Comparison of ENCODE assay signal across 9 cellular contexts in the genomic region with DNA sequence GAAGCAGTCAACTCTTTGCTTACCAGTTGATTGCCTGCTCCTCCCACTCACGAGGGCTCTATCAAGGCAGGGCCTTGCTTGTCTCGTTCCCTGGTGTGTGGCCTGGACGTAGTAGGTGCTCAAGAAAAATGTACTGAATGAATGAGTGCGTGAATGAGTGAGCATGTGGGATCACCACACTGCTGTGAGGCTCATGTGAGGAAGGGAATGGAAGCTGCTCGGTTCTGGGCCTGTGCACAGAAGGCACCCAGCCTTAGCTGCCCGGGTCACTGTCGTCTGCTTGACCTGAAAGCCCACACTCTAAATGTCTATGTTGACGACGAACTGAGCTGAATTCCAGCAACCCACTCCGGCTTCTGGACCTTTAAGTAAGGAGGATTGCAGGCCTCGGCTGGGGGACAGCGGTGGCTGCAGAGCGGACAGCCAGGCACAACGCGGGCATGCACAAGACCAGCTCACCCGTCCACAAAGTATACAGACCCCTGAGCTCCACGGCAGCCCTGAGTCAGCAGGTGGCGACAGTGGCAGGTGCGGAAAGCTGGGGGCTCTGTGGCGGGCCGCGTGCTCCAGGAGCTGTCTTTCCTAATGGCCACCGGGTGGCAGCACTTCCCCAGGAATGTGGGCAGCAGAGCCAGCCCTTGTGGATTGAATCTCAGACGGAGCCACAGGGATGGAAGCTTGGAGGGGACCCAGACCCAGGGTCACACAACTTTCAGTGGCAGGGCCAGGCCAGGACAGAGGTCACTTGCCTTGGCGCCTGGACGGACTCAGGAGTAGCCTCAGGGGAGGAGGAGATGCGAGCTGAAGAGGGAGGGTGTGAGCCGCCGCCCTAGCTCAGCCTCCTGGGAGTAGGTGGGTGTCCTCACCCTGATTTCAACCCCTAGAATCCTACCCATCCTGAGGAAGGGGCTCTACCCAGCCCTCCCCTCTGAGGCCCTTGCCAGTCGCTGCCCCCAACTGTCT.
DNase-seq lines count a peak whose midpoint lies in the region; ATAC-seq, FAIRE-seq and TF ChIP-seq lines count a peak whose summit lies in the region.
"Had no signal": no experiment of that assay in that cellular context is flagged by ENCODE, and none has a peak within 500 bp of the region (broad histone marks: within the 10 kb centered on the region; RNA-seq: fewer than 3 reads in every experiment).

No MANE protein-coding gene starts in this region.

- peak; percentile 72 for DNase-seq in D721Med (ENCODE audit: insufficient read length, low spot score)
- DNase-seq in NCI-H510A treated with DMSO at 0.1 percent for 48 hours (lab: John Stamatoyannopoulos, UW), result peak; percentile 76
- peak; percentile 69 for DNase-seq in activated CD4-positive, alpha-beta T cell treated with anti-CD3 and anti-CD28 coated beads for 1 hour
- DNase-seq in central memory CD4-positive, alpha-beta T cell, result peak; percentile 64
- peak; percentile 62 for DNase-seq in kidney glomerular epithelial cell (lab: John Stamatoyannopoulos, UW)
- peak; percentile 66 for DNase-seq in stimulated activated CD4-positive, alpha-beta T cell treated with anti-CD3 and anti-CD28 coated beads, Interleukin-2, amount 100 ng/mL, for 4 hours (ENCODE audit: low read depth)
- DNase-seq in GOT3 (lab: John Stamatoyannopoulos, UW), result no peak

- ATAC-seq in HG03064 (IDR thresholded peaks at IDR 0.05; ENCODE audit: low read depth, unreplicated experiment), result peak; percentile 63

- TF ChIP-seq CTCF in D721Med (IDR thresholded peaks at IDR 0.05; ENCODE audit: insufficient read depth, missing control alignments), result peak; percentile 89

- FAIRE-seq in D721Med (lab: Jason Lieb, UNC), result no peak
- FAIRE-seq: TTC549 had no signal
